Comparison of ENCODE assay signal across 12 cellular contexts in genomic region chr12:6178981-6179761, GRCh38. TPM values are rescaled to one million over a fixed set of nuclear protein-coding genes. Genes with fewer than 3 reads are reported as not detected.
DNase-seq lines count a peak whose midpoint lies in the region; ATAC-seq and TF ChIP-seq lines count a peak whose summit lies in the region.
"Had no signal": no experiment of that assay in that cellular context is flagged by ENCODE, and none has a peak within 500 bp of the region (broad histone marks: within the 10 kb centered on the region; RNA-seq: fewer than 3 reads in every experiment).

No MANE protein-coding gene starts in this region.

- no peaks in the 10 kb centered on the region for H4K20me1 ChIP-seq in GM23248 (ENCODE audit: insufficient read depth)
- H4K20me1 ChIP-seq in hepatocyte (ENCODE audit: insufficient read depth, poor library complexity, severe bottlenecking) = no peaks in the 10 kb centered on the region

- no peak overlapping the region for H3K4me3 Mint-ChIP-seq in activated T-helper 17 cell treated with anti-CD3 and anti-CD28 coated beads, Interleukin-2, amount 50 U/mL, for 72 hours
- H3K4me3 Mint-ChIP-seq in activated naive CD8-positive, alpha-beta T cell treated with anti-CD3 and anti-CD28 coated beads for 36 hours = no peak overlapping the region

- H3K9ac ChIP-seq in GM23248 = no peak overlapping the region

- H3K79me2 ChIP-seq in GM23248 (ENCODE audit: insufficient read depth) (no peaks in the 10 kb centered on the region), hepatocyte (no peaks in the 10 kb centered on the region)

- H3K36me3 ChIP-seq in GM23248 (ENCODE audit: low read depth) (no peaks in the 10 kb centered on the region), ascending aorta (no peaks in the 10 kb centered on the region), hepatocyte (replicated peaks; ENCODE audit: insufficient read depth, low read depth) (no peaks in the 10 kb centered on the region)
- H3K36me3 ChIP-seq: pancreas had no signal

- H3K4me1 ChIP-seq in GM23248 (ENCODE audit: insufficient read depth) = peaks cover 47% of the 10 kb centered on the region
- peaks cover 20 to 51% of the 10 kb centered on the region in 2 donors for H3K4me1 ChIP-seq in ascending aorta
- H3K4me1 ChIP-seq in hepatocyte (ENCODE audit: insufficient read depth) = peaks cover 26% of the 10 kb centered on the region

- H3K9me2 ChIP-seq in GM23248 (ENCODE audit: insufficient read depth) = no peaks in the 10 kb centered on the region
- H3K9me2 ChIP-seq in hepatocyte (replicated peaks; ENCODE audit: insufficient read depth) = no peaks in the 10 kb centered on the region

- intact Hi-C loops in ascending aorta (cut with DNase I) = no loop called here

- no peak overlapping the region for H2AFZ ChIP-seq in GM23248
- no peak overlapping the region for H2AFZ ChIP-seq in hepatocyte

- TF ChIP-seq CTCF in ascending aorta (IDR thresholded peaks at IDR 0.05) (no peak), hepatocyte (IDR thresholded peaks at IDR 0.05; ENCODE audit: poor library complexity) (peak; percentile 3), retinal pigment epithelial cell (conservative IDR thresholded peaks at IDR 0.05; ENCODE audit: low read depth, low read length) (peak; percentile 42)

- no peaks in the 10 kb centered on the region for H3K4me1 Mint-ChIP-seq in activated T-helper 17 cell treated with anti-CD3 and anti-CD28 coated beads, Interleukin-2, amount 50 U/mL, for 72 hours
- no peaks in the 10 kb centered on the region for H3K4me1 Mint-ChIP-seq in activated naive CD8-positive, alpha-beta T cell treated with anti-CD3 and anti-CD28 coated beads for 36 hours
- H3K4me1 Mint-ChIP-seq: CD8-positive, alpha-beta memory T cell had no signal

- H3K4me2 ChIP-seq in GM23248 (ENCODE audit: unreplicated experiment) = no peak overlapping the region
- H3K4me2 ChIP-seq in hepatocyte = no peak overlapping the region

- peaks cover 13% of the 10 kb centered on the region for H3K27me3 Mint-ChIP-seq in activated T-helper 17 cell treated with anti-CD3 and anti-CD28 coated beads, Interleukin-2, amount 50 U/mL, for 72 hours
- H3K27me3 Mint-ChIP-seq in activated naive CD8-positive, alpha-beta T cell treated with anti-CD3 and anti-CD28 coated beads for 36 hours = no peaks in the 10 kb centered on the region

- H3K9me3 Mint-ChIP-seq in activated T-helper 17 cell treated with anti-CD3 and anti-CD28 coated beads, Interleukin-2, amount 50 U/mL, for 72 hours = no peaks in the 10 kb centered on the region
- H3K9me3 Mint-ChIP-seq in activated naive CD8-positive, alpha-beta T cell treated with anti-CD3 and anti-CD28 coated beads for 36 hours = no peaks in the 10 kb centered on the region
- H3K9me3 Mint-ChIP-seq: CD8-positive, alpha-beta memory T cell had no signal

- H3K9me3 ChIP-seq in GM23248 (ENCODE audit: low read depth) = no peaks in the 10 kb centered on the region
- H3K9me3 ChIP-seq in ascending aorta = no peaks in the 10 kb centered on the region
- no peaks in the 10 kb centered on the region for H3K9me3 ChIP-seq in hepatocyte (ENCODE audit: low read depth)
- H3K9me3 ChIP-seq: pancreas had no signal

- H3F3A ChIP-seq in GM23248 (ENCODE audit: insufficient read depth) = peaks cover 23% of the 10 kb centered on the region

- H3K27me3 ChIP-seq in GM23248 (replicated peaks; ENCODE audit: insufficient read depth) (no peaks in the 10 kb centered on the region), ascending aorta (no peaks in the 10 kb centered on the region), hepatocyte (no peaks in the 10 kb centered on the region)
- H3K27me3 ChIP-seq: pancreas had no signal

- ATAC-seq in HG02623 (IDR thresholded peaks at IDR 0.05; ENCODE audit: unreplicated experiment) = no peak
- no peak for ATAC-seq in activated T-helper 17 cell treated with anti-CD3 and anti-CD28 coated beads, Interleukin-2, amount 50 U/mL, for 72 hours (replicated peaks)

- DNase-seq in GM23248 (peak; percentile 22), ascending aorta (ENCODE audit: low spot score in 2 of 2) (no peak), hepatocyte (ENCODE audit: low spot score) (no peak), retinal pigment epithelial cell (ENCODE audit: low read depth) (no peak), CD1c-positive myeloid dendritic cell (ENCODE audit: extremely low spot score) (no peak)
- no peak for DNase-seq in activated naive CD8-positive, alpha-beta T cell treated with anti-CD3 and anti-CD28 coated beads for 36 hours
- DNase-seq: CD8-positive, alpha-beta memory T cell; NCI-H774; pancreas; T-helper 9 cell had no signal

- no peaks in the 10 kb centered on the region for H3K36me3 Mint-ChIP-seq in activated T-helper 17 cell treated with anti-CD3 and anti-CD28 coated beads, Interleukin-2, amount 50 U/mL, for 72 hours (ENCODE audit: low read depth)
- no peaks in the 10 kb centered on the region for H3K36me3 Mint-ChIP-seq in activated naive CD8-positive, alpha-beta T cell treated with anti-CD3 and anti-CD28 coated beads for 36 hours
- H3K36me3 Mint-ChIP-seq: CD8-positive, alpha-beta memory T cell had no signal

- H3K27ac ChIP-seq in GM23248 (no peak overlapping the region), ascending aorta (peak overlapping the region; percentile 89 to 92), hepatocyte (no peak overlapping the region)
- H3K27ac ChIP-seq: pancreas had no signal

- H3K27ac Mint-ChIP-seq in activated T-helper 17 cell treated with anti-CD3 and anti-CD28 coated beads, Interleukin-2, amount 50 U/mL, for 72 hours = no peak overlapping the region
- H3K27ac Mint-ChIP-seq in activated naive CD8-positive, alpha-beta T cell treated with anti-CD3 and anti-CD28 coated beads for 36 hours = no peak overlapping the region
- H3K27ac Mint-ChIP-seq: CD8-positive, alpha-beta memory T cell had no signal

- in situ Hi-C loops in GM23248 (cut with MboI) = no loop called here

- H3K4me3 ChIP-seq in GM23248 (no peak overlapping the region), ascending aorta (no peak overlapping the region), hepatocyte (no peak overlapping the region), retinal pigment epithelial cell (ENCODE audit: low read length) (no peak overlapping the region)
- H3K4me3 ChIP-seq: pancreas had no signal

- 79% methylated on average over 10 of the region's 10 CpGs for WGBS in GM23248 (ENCODE audit: low coverage in 1 of 2, low lambda C conversion rate in 2 of 2, missing lambda C conversion rate in 2 of 2), 2 experiments
- 62% methylated on average over 10 of the region's 10 CpGs for WGBS in hepatocyte (ENCODE audit: low lambda C conversion rate, missing lambda C conversion rate)

RNA-seq across cellular contexts. Expression of gene CD9, which starts 21.0 kb away (rescaled TPM):
- total RNA-seq in GM23248 (2014; rRNA removed; shearing (Covaris generic)) = 24.7 and 28.6 TPM in 2 replicates
- polyA plus RNA-seq in GM23248 (2016; fragmentation: Nextera tagmentation; extraction: Ambion mirVana) = 45.1 and 46.9 TPM in 2 replicates
- 181 TPM for total RNA-seq in ascending aorta
- 117 and 139 TPM in 2 replicates for total RNA-seq in hepatocyte
- polyA plus RNA-seq in hepatocyte = 166 and 188 TPM in 2 replicates
- 1 to 10 TPM in 1 of 2 donors, under 1 TPM in 1; 0.76 to 1.6 TPM for total RNA-seq in activated T-helper 17 cell treated with anti-CD3 and anti-CD28 coated beads, Interleukin-2, amount 50 U/mL, for 72 hours
- total RNA-seq in activated naive CD8-positive, alpha-beta T cell treated with anti-CD3 and anti-CD28 coated beads for 36 hours = 10 to 100 TPM; 16.2 to 18.1 TPM

RNA-seq across cellular contexts. Expression of gene VWF, which starts 54.7 kb away (rescaled TPM):
- total RNA-seq in GM23248 (2014; rRNA removed; shearing (Covaris generic)) = not detected in 2 replicates
- polyA plus RNA-seq in GM23248 (2016; fragmentation: Nextera tagmentation; extraction: Ambion mirVana) = 0.03 and 0.14 TPM in 2 replicates
- 1,026 TPM for total RNA-seq in ascending aorta
- 0.04 and 0.20 TPM in 2 replicates for total RNA-seq in hepatocyte
- polyA plus RNA-seq in hepatocyte = 0.77 TPM in 1 of 2 replicates, not detected in the other
- under 1 TPM; 0.04 to 0.08 TPM for total RNA-seq in activated T-helper 17 cell treated with anti-CD3 and anti-CD28 coated beads, Interleukin-2, amount 50 U/mL, for 72 hours
- under 1 TPM; 0.24 to 0.25 TPM for total RNA-seq in activated naive CD8-positive, alpha-beta T cell treated with anti-CD3 and anti-CD28 coated beads for 36 hours
- polyA plus RNA-seq: CD8-positive, alpha-beta memory T cell had no signal

Comparison
In these comparisons a context has a peak if more than half of its experiments do, and no peak if none do; other contexts are left out.
1. H3K27ac ChIP-seq: peak in ascending aorta (2 of 2); none in GM23248 (single experiment) and hepatocyte (single experiment).
2. CTCF ChIP-seq: peak in hepatocyte (single experiment) and retinal pigment epithelial cell (single experiment); none in ascending aorta (0 of 3).
3. RNA of gene CD9, which starts 21.0 kb away (total RNA-seq): 181 TPM in ascending aorta (single experiment), 117 to 139 TPM in hepatocyte, 24.7 to 28.6 TPM in GM23248 and 16.2 to 18.1 TPM in activated naive CD8-positive, alpha-beta T cell treated with anti-CD3 and anti-CD28 coated beads for 36 hours; 0.76 to 1.6 TPM in activated T-helper 17 cell treated with anti-CD3 and anti-CD28 coated beads, Interleukin-2, amount 50 U/mL, for 72 hours; every median in the first group is over 4 times any median in the second.
4. RNA of gene VWF, which starts 54.7 kb away (total RNA-seq): 1,026 TPM in ascending aorta (single experiment); 0.24 to 0.25 TPM in activated naive CD8-positive, alpha-beta T cell treated with anti-CD3 and anti-CD28 coated beads for 36 hours, 0.04 to 0.20 TPM in hepatocyte, 0.04 to 0.08 TPM in activated T-helper 17 cell treated with anti-CD3 and anti-CD28 coated beads, Interleukin-2, amount 50 U/mL, for 72 hours and not detected in GM23248; every median in the first group is over 100 times any median in the second.